Comparison of ENCODE assay signal across 20 cellular contexts in genomic region chr2:7984693-7985353, GRCh38.
A peak's percentile ranks its signal among the peaks of the same experiment; 100 is the strongest.
DNase-seq lines count a peak whose midpoint lies in the region; ATAC-seq and TF ChIP-seq lines count a peak whose summit lies in the region.
"Had no signal": no experiment of that assay in that cellular context is flagged by ENCODE, and none has a peak within 500 bp of the region (broad histone marks: within the 10 kb centered on the region; RNA-seq: fewer than 3 reads in every experiment).

No MANE protein-coding gene starts in this region.

- TF ChIP-seq CTCF in GM13976 (IDR thresholded peaks at IDR 0.05; ENCODE audit: borderline replicate concordance, control extremely low read depth, extremely low read depth, insufficient read depth, missing control alignments), result no peak

- DNase-seq in GDM1 (lab: John Stamatoyannopoulos, UW) (peak; percentile 35), GM13976 (ENCODE audit: low spot score) (peak; percentile 55), NCI-H2171 treated with DMSO at 0.1 percent for 48 hours (lab: John Stamatoyannopoulos, UW) (no peak), GM19238 (ENCODE audit: insufficient read length, low spot score) (no peak)
- DNase-seq: activated B cell treated with CpG ODN at 0.5 μM for 24 hours, HFFc6, hypothalamus, IMR-90, kidney glomerular epithelial cell, mesenchymal stem cell, MV-4-11, NCI-H2029, psoas muscle, SIG-M5, tibial artery had no signal

- no peaks in the 10 kb centered on the region for H3K9me3 Mint-ChIP-seq in activated naive CD8-positive, alpha-beta T cell (ENCODE audit: low read depth)

- ATAC-seq in HG03432 (IDR thresholded peaks at IDR 0.05; ENCODE audit: unreplicated experiment), result peak; percentile 71
- ATAC-seq in HG02798 (IDR thresholded peaks at IDR 0.05; ENCODE audit: poor library complexity, unreplicated experiment), result no peak
- ATAC-seq in GM18868 (IDR thresholded peaks at IDR 0.05; ENCODE audit: unreplicated experiment), result no peak
- ATAC-seq: psoas muscle had no signal

- peaks cover 8% of the 10 kb centered on the region for H3K36me3 Mint-ChIP-seq in activated naive CD8-positive, alpha-beta T cell

- H3K4me1 Mint-ChIP-seq in activated naive CD8-positive, alpha-beta T cell (ENCODE audit: low read depth), result peaks cover 14% of the 10 kb centered on the region
- H3K4me1 Mint-ChIP-seq: activated B cell treated with CpG ODN at 0.5 μM for 24 hours, neural crest cell had no signal

- H3K4me3 Mint-ChIP-seq in activated naive CD8-positive, alpha-beta T cell, result peak overlapping the region; percentile 46
- H3K4me3 Mint-ChIP-seq: activated B cell treated with CpG ODN at 0.5 μM for 24 hours, HFFc6, neural crest cell had no signal

- peak overlapping the region; percentile 80 for H3K27ac Mint-ChIP-seq in activated naive CD8-positive, alpha-beta T cell
- H3K27ac Mint-ChIP-seq: activated B cell treated with CpG ODN at 0.5 μM for 24 hours, HFFc6 had no signal

- in situ Hi-C loops in GM13976 (cut with MboI; ENCODE audit: low sequenced_read_pairs, unreplicated experiment), result no loop called here

- H3K27me3 Mint-ChIP-seq in activated naive CD8-positive, alpha-beta T cell, result no peaks in the 10 kb centered on the region

Comparison
In these comparisons a context has a peak if more than half of its experiments do, and no peak if none do; other contexts are left out.
1. DNase-seq: peak in GDM1 (single experiment) and GM13976 (single experiment); none in NCI-H2171 treated with DMSO at 0.1 percent for 48 hours (single experiment) and GM19238 (single experiment).